ENCODE assay signal across 9 cellular contexts in genomic region chr1:150549496-150550221, GRCh38. TPM values are rescaled to one million over a fixed set of nuclear protein-coding genes. Genes with fewer than 3 reads are reported as not detected.
DNase-seq lines count a peak whose midpoint lies in the region; ATAC-seq and TF ChIP-seq lines count a peak whose summit lies in the region.
"Had no signal": no experiment of that assay in that cellular context is flagged by ENCODE, and none has a peak within 500 bp of the region (broad histone marks: within the 10 kb centered on the region; RNA-seq: fewer than 3 reads in every experiment).

No MANE protein-coding gene starts in this region.

- H3K4me3 ChIP-seq in GM23338 (peak overlapping the region; percentile 83), iPS-15b (ENCODE audit: low read depth, low read length) (peak overlapping the region; percentile 46), skeletal muscle satellite cell (ENCODE audit: low read length) (peak overlapping the region; percentile 72)

- H3K36me3 Mint-ChIP-seq in GM23338 (ENCODE audit: low read depth) = no peaks in the 10 kb centered on the region; the same call in 2 of the 3 replicates
- H3K36me3 Mint-ChIP-seq in activated naive CD8-positive, alpha-beta T cell treated with anti-CD3 and anti-CD28 coated beads for 36 hours = no peaks in the 10 kb centered on the region

- H3K79me2 ChIP-seq in GM23338 (replicated peaks; ENCODE audit: insufficient read depth) = no peaks in the 10 kb centered on the region

- H3K4me2 ChIP-seq in GM23338 (peak overlapping the region; percentile 82), skeletal muscle satellite cell (ENCODE audit: low read length) (peak overlapping the region; percentile 94)

- no peaks in the 10 kb centered on the region for H3K9me3 Mint-ChIP-seq in GM23338
- no peaks in the 10 kb centered on the region for H3K9me3 Mint-ChIP-seq in activated naive CD8-positive, alpha-beta T cell treated with anti-CD3 and anti-CD28 coated beads for 36 hours

- peak; percentile 18 for ATAC-seq in GM23338
- no peak for ATAC-seq in HG03095 (IDR thresholded peaks at IDR 0.05; ENCODE audit: unreplicated experiment)

- H4K20me1 ChIP-seq in GM23338 (replicated peaks; ENCODE audit: insufficient read depth) = no peaks in the 10 kb centered on the region

- H3K9ac ChIP-seq in iPS-15b (ENCODE audit: low read depth, low read length) = no peak overlapping the region
- peak overlapping the region; percentile 59 for H3K9ac ChIP-seq in skeletal muscle satellite cell (ENCODE audit: low read depth, low read length)

- H3K9me3 ChIP-seq in iPS-15b (ENCODE audit: control insufficient read depth, insufficient read depth, low read length) (no peaks in the 10 kb centered on the region), skeletal muscle satellite cell (replicated peaks; ENCODE audit: low read length) (no peaks in the 10 kb centered on the region)

- TF ChIP-seq CTCF in GM23338 (conservative IDR thresholded peaks at IDR 0.05; ENCODE audit: low read depth in 2 of 2) = no peak; a peak in 1 of 4 replicates

- peaks cover 9% of the 10 kb centered on the region for H3F3A ChIP-seq in GM23338 (replicated peaks; ENCODE audit: low read depth)

- H3K36me3 ChIP-seq in GM23338 (ENCODE audit: insufficient read depth) (no peaks in the 10 kb centered on the region), iPS-15b (ENCODE audit: control insufficient read depth, insufficient read depth, low read length) (no peaks in the 10 kb centered on the region), skeletal muscle satellite cell (ENCODE audit: insufficient read depth, low read length) (no peaks in the 10 kb centered on the region)

- no peak overlapping the region for H3K27ac ChIP-seq in GM23338 (ENCODE audit: low read depth)

- H3K4me3 Mint-ChIP-seq in GM23338 = peak overlapping the region; percentile 78
- H3K4me3 Mint-ChIP-seq in activated naive CD8-positive, alpha-beta T cell treated with anti-CD3 and anti-CD28 coated beads for 36 hours = peak overlapping the region; percentile 73

- peaks cover 24% of the 10 kb centered on the region for H3K4me1 Mint-ChIP-seq in GM23338
- peaks cover 18% of the 10 kb centered on the region for H3K4me1 Mint-ChIP-seq in activated naive CD8-positive, alpha-beta T cell treated with anti-CD3 and anti-CD28 coated beads for 36 hours

- H3K9me2 ChIP-seq in GM23338 (ENCODE audit: insufficient read depth) = no peaks in the 10 kb centered on the region

- H3K27me3 ChIP-seq in GM23338 (ENCODE audit: insufficient read depth) = peaks cover 30% of the 10 kb centered on the region
- H3K27me3 ChIP-seq in iPS-15b (ENCODE audit: control insufficient read depth, insufficient read depth, low read length) = peaks cover 4% of the 10 kb centered on the region
- H3K27me3 ChIP-seq in skeletal muscle satellite cell (ENCODE audit: control insufficient read depth, insufficient read depth, low read length) = no peaks in the 10 kb centered on the region

- H2AFZ ChIP-seq in GM23338 = peak overlapping the region; percentile 78

- H3K27ac Mint-ChIP-seq in GM23338 = no peak overlapping the region
- no peak overlapping the region for H3K27ac Mint-ChIP-seq in activated naive CD8-positive, alpha-beta T cell treated with anti-CD3 and anti-CD28 coated beads for 36 hours

- H3K4me1 ChIP-seq in GM23338 (ENCODE audit: insufficient read depth) (peaks cover 11% of the 10 kb centered on the region; the same call in 1 of the 2 replicates), iPS-15b (ENCODE audit: control insufficient read depth, insufficient read depth, low read length) (peaks cover 5% of the 10 kb centered on the region), skeletal muscle satellite cell (ENCODE audit: control insufficient read depth, insufficient read depth, low read length) (peaks cover 50% of the 10 kb centered on the region)

- H3K27me3 Mint-ChIP-seq in GM23338 (ENCODE audit: insufficient read depth, low read depth, poor library complexity) = peaks cover 33% of the 10 kb centered on the region
- peaks cover 53% of the 10 kb centered on the region for H3K27me3 Mint-ChIP-seq in activated naive CD8-positive, alpha-beta T cell treated with anti-CD3 and anti-CD28 coated beads for 36 hours

- DNase-seq in GM23338 (ENCODE audit: low spot score) (peak; percentile 75), NCI-H2227 treated with DMSO at 0.1 percent for 48 hours (lab: John Stamatoyannopoulos, UW) (no peak), DMS 273 treated with DMSO at 0.1 percent for 48 hours (lab: John Stamatoyannopoulos, UW) (no peak)
- DNase-seq in activated naive CD8-positive, alpha-beta T cell treated with anti-CD3 and anti-CD28 coated beads for 36 hours = no peak
- no peak for DNase-seq in stimulated activated CD4-positive, alpha-beta T cell treated with anti-CD3 and anti-CD28 coated beads, Interleukin-4, amount 100 ng/mL, for 24 hours

TF ChIP-seq in GM23338, 12 proteins besides CTCF, POLR2A, EP300 and RAD21 (continues in another document):
- TF ChIP-seq ZNF331 (CRISPR knock-in tag; IDR thresholded peaks at IDR 0.05; ENCODE audit: low read depth) (no peak), REST (IDR thresholded peaks at IDR 0.05; ENCODE audit: unreplicated experiment) (no peak)

RNA-seq across cellular contexts. Expression of gene ADAMTSL4, which starts 0.5 kb away (rescaled TPM):
- total RNA-seq in GM23338 (2014; rRNA removed; shearing (Covaris generic)) = 3.6 and 5.3 TPM in 2 replicates
- polyA plus RNA-seq in GM23338 (2016; fragmentation: Nextera tagmentation; extraction: Ambion mirVana) = 4.6 and 5.8 TPM in 2 replicates
- total RNA-seq in activated naive CD8-positive, alpha-beta T cell treated with anti-CD3 and anti-CD28 coated beads for 36 hours = under 1 TPM; 0.06 to 0.10 TPM
- total RNA-seq in skeletal muscle satellite cell (2012; rRNA removed) = 12.9 and 14.6 TPM in 2 replicates

RNA-seq across cellular contexts. Expression of gene MCL1, which starts 29.8 kb away (rescaled TPM):
- total RNA-seq in GM23338 (2014; rRNA removed; shearing (Covaris generic)) = 237 and 244 TPM in 2 replicates
- polyA plus RNA-seq in GM23338 (2016; fragmentation: Nextera tagmentation; extraction: Ambion mirVana) = 46.7 and 55.3 TPM in 2 replicates
- 100 to 1,000 TPM; 209 to 217 TPM for total RNA-seq in activated naive CD8-positive, alpha-beta T cell treated with anti-CD3 and anti-CD28 coated beads for 36 hours
- 285 and 293 TPM in 2 replicates for total RNA-seq in skeletal muscle satellite cell (2012; rRNA removed)

RNA-seq across cellular contexts. Expression of gene FALEC, which starts 34.1 kb away (rescaled TPM):
- not detected in 2 replicates for total RNA-seq in GM23338 (2014; rRNA removed; shearing (Covaris generic))
- 1.7 and 2.6 TPM in 2 replicates for polyA plus RNA-seq in GM23338 (2016; fragmentation: Nextera tagmentation; extraction: Ambion mirVana)
- not detected for total RNA-seq in activated naive CD8-positive, alpha-beta T cell treated with anti-CD3 and anti-CD28 coated beads for 36 hours
- total RNA-seq in skeletal muscle satellite cell (2012; rRNA removed) = not detected in 2 replicates
- total RNA-seq: M059J had no signal

RNA-seq across cellular contexts. Expression of gene ECM1, which starts 41.8 kb away (rescaled TPM):
- 0.43 and 1.1 TPM in 2 replicates for total RNA-seq in GM23338 (2014; rRNA removed; shearing (Covaris generic))
- polyA plus RNA-seq in GM23338 (2016; fragmentation: Nextera tagmentation; extraction: Ambion mirVana) = 0.30 and 0.74 TPM in 2 replicates
- total RNA-seq in activated naive CD8-positive, alpha-beta T cell treated with anti-CD3 and anti-CD28 coated beads for 36 hours = under 1 TPM; 0.88 to 0.99 TPM
- 4.8 and 15.3 TPM in 2 replicates for total RNA-seq in skeletal muscle satellite cell (2012; rRNA removed)
